8 cellular contexts compared by ENCODE assay signal in the genomic region with DNA sequence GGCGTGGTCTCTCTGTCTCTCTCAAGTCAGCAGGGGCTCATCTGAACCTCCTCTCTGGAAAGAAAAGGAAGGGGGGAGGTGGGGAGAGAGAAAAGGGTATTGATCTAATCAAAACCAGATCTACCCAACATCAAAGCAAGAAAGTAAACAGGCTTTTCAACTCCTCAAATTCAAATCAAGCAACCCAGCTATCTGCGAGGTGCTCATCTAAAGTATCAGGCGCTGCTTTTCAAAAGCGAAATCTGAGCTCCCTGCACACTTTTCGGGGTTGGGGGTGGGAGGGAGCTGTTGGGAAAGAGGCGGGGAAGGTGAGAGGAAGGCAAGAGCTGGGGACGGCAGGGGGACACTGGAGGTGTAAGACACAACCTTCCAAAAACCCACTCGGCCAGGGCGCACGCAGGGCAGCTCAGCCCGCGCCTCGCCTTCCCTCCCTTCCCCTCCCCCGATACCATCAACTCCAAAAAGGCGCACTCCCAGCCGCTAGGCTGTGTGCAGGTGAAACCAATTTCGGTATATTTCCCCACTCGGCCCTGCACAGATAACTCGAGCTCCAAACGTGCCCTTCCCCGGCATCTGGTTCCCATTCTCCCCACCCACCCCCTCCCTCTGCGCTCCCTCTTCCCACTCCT. TPM values are rescaled to one million over a fixed set of nuclear protein-coding genes. Genes with fewer than 3 reads are reported as not detected.
DNase-seq lines count a peak whose midpoint lies in the region; ATAC-seq and TF ChIP-seq lines count a peak whose summit lies in the region.

No MANE protein-coding gene starts in this region.

- peaks cover 30% of the 10 kb centered on the region for H3K4me1 ChIP-seq in iPS-18a (ENCODE audit: control insufficient read depth, low read depth, low read length)

- DNase-seq in NCI-H1105 treated with DMSO at 0.1 percent for 48 hours (lab: John Stamatoyannopoulos, UW) (peak; percentile 16), NCI-H1105 (lab: John Stamatoyannopoulos, UW) (no peak), WTC11 (ENCODE audit: low spot score) (peak; percentile 32), DMS153 treated with DMSO at 0.1 percent for 48 hours (lab: John Stamatoyannopoulos, UW; ENCODE audit: unreplicated experiment) (no peak)
- peak in 4 of 6 experiments; percentile 10 to 50 (median 28) for DNase-seq in stimulated activated naive CD4-positive, alpha-beta T cell (lab: John Stamatoyannopoulos, UW)

- H3K36me3 Mint-ChIP-seq in WTC11 = no peaks in the 10 kb centered on the region

- peaks cover 22% of the 10 kb centered on the region for H3K36me3 ChIP-seq in iPS-18a (ENCODE audit: control insufficient read depth, low read depth, low read length)

- H3K4me3 ChIP-seq in iPS-18a (ENCODE audit: low read length) = peak overlapping the region; percentile 96

- no peak overlapping the region for H3K4me3 Mint-ChIP-seq in WTC11

- ATAC-seq in WTC11 = no peak
- no peak for ATAC-seq in GM18868 (IDR thresholded peaks at IDR 0.05; ENCODE audit: unreplicated experiment)
- no peak for ATAC-seq in GM21447 (IDR thresholded peaks at IDR 0.05; ENCODE audit: unreplicated experiment)

- CTCF ChIA-PET in WTC11 (lab: Charles Lee) = interaction anchor here (0.5 to 1.9 kb wide), 14 partner anchors 9 to 1297 kb away, joined by 3 to 8 read pairs (median 3); no protein-coding TSS in a partner anchor

- H3K9me3 Mint-ChIP-seq in WTC11 = no peaks in the 10 kb centered on the region

- POLR2A ChIA-PET in WTC11 (lab: Charles Lee) = interaction anchor here (0.6 to 1.9 kb wide), 7 partner anchors 13 to 632 kb away, joined by 3 to 7 read pairs (median 4); no protein-coding TSS in a partner anchor

- H3K27me3 ChIP-seq in iPS-18a (ENCODE audit: control insufficient read depth, insufficient read depth, low read length) = peaks cover 20% of the 10 kb centered on the region

- no peaks in the 10 kb centered on the region for H3K9me3 ChIP-seq in iPS-18a (ENCODE audit: control insufficient read depth, low read depth, low read length)

- peaks cover 13% of the 10 kb centered on the region for H3K4me1 Mint-ChIP-seq in WTC11

- TF ChIP-seq CTCF in WTC11 (IDR thresholded peaks at IDR 0.05) = no peak

- H3K27ac Mint-ChIP-seq in WTC11 = no peak overlapping the region; the same call in 1 of the 2 replicates

- no peak overlapping the region for H3K27ac ChIP-seq in iPS-18a (ENCODE audit: low read length)

- peak overlapping the region; percentile 73 for H3K9ac ChIP-seq in iPS-18a (ENCODE audit: low read length)

- H3K27me3 Mint-ChIP-seq in WTC11 (ENCODE audit: low read depth) = peaks cover 16% of the 10 kb centered on the region

TF ChIP-seq in WTC11, 78 proteins besides CTCF, POLR2A, EP300 and RAD21:
- TF ChIP-seq, protein P1, sequence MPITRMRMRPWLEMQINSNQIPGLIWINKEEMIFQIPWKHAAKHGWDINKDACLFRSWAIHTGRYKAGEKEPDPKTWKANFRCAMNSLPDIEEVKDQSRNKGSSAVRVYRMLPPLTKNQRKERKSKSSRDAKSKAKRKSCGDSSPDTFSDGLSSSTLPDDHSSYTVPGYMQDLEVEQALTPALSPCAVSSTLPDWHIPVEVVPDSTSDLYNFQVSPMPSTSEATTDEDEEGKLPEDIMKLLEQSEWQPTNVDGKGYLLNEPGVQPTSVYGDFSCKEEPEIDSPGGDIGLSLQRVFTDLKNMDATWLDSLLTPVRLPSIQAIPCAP (CRISPR knock-in tag; IDR thresholded peaks at IDR 0.05) = no peak
- TF ChIP-seq JUN (CRISPR knock-in tag; IDR thresholded peaks at IDR 0.05) (no peak), EMX1 (CRISPR knock-in tag; IDR thresholded peaks at IDR 0.05) (no peak), SMAD4 (CRISPR knock-in tag; IDR thresholded peaks at IDR 0.05) (no peak)

RNA-seq across cellular contexts. Expression of a gene that starts 2.7 kb away (rescaled TPM):
- 35.0 to 37.3 TPM (median 37.0 TPM) in 3 replicates for total RNA-seq in WTC11 (2021)

Comparison
In these comparisons a context has a peak if more than half of its experiments do, and no peak if none do; other contexts are left out.
1. DNase-seq: peak in NCI-H1105 treated with DMSO at 0.1 percent for 48 hours (single experiment), WTC11 (single experiment) and stimulated activated naive CD4-positive, alpha-beta T cell (4 of 6); none in NCI-H1105 (single experiment) and DMS153 treated with DMSO at 0.1 percent for 48 hours (single experiment).